In genomic region chr6:74451953-74452352, GRCh38 we compare ENCODE assay signal across 23 cellular contexts.
"Had no signal": no experiment of that assay in that cellular context is flagged by ENCODE, and none has a peak within 500 bp of the region (broad histone marks: within the 10 kb centered on the region; RNA-seq: fewer than 3 reads in every experiment).

No MANE protein-coding gene starts in this region.

- H3K36me3 ChIP-seq: cardiac muscle cell, Peyer's patch had no signal

- H3K9me3 ChIP-seq: Peyer's patch had no signal

- H3K4me1 ChIP-seq: Peyer's patch had no signal

- ATAC-seq: activated CD4-positive, alpha-beta T cell treated with anti-CD3 and anti-CD28 coated beads for 36 hours; activated T-helper 17 cell treated with anti-CD3 and anti-CD28 coated beads, Interleukin-2, amount 50 U/mL, for 72 hours; T-cell had no signal

- H3K27me3 ChIP-seq: cardiac muscle cell, Peyer's patch had no signal

- H3K27ac ChIP-seq: cardiac muscle cell, Peyer's patch, SK-N-MC, VCaP had no signal

- DNase-seq: activated CD4-positive, alpha-beta memory T cell treated with anti-CD3 and anti-CD28 coated beads, Interleukin-2, amount 10 ng/mL, durations not matched to agents 7 days and 5 days; activated CD4-positive, alpha-beta T cell treated with anti-CD3 and anti-CD28 coated beads for 36 hours; activated CD4-positive, alpha-beta T cell treated with anti-CD3 and anti-CD28 coated beads, Interleukin-2, amount 50 U/mL, for 1 hour; activated gamma-delta T cell; activated naive CD4-positive, alpha-beta T cell treated with anti-CD3 and anti-CD28 coated beads for 36 hours; activated T-cell treated with anti-CD3 and anti-CD28 coated beads for 4 hours; activated T-cell treated with anti-CD3 and anti-CD28 coated beads, Interleukin-2, amount 50 U/mL, for 48 hours; amygdala; NCI-H1092; NCI-H1417; NCI-H1930; NCI-H510A treated with DMSO at 0.1 percent for 48 hours; NCI-H69; Peyer's patch; SHP77 treated with DMSO at 0.1 percent for 48 hours; T-cell; T-helper 2 cell; T1000 had no signal

- H3K4me3 ChIP-seq: cardiac muscle cell, Peyer's patch, SK-N-MC had no signal

- FAIRE-seq: astrocyte had no signal
